ENCODE assay signal across 8 cellular contexts in genomic region chr12:113965951-113966797, GRCh38. TPM values are rescaled to one million over a fixed set of nuclear protein-coding genes. Genes with fewer than 3 reads are reported as not detected.
DNase-seq lines count a peak whose midpoint lies in the region; ATAC-seq and TF ChIP-seq lines count a peak whose summit lies in the region.

TSS of gene RBM19 (minus strand) at chr12:113966325. CDS start at chr12:113966227, 98 bp downstream.

- H3K4me1 ChIP-seq in mononuclear cell (ENCODE audit: insufficient read depth, low read length), result peaks cover 27% of the 10 kb centered on the region

- H3K9me3 ChIP-seq in mononuclear cell (ENCODE audit: low read depth, low read length), result no peaks in the 10 kb centered on the region

- ATAC-seq in GM21576 (IDR thresholded peaks at IDR 0.05; ENCODE audit: unreplicated experiment), result peak; percentile 94

- H3K27me3 ChIP-seq in mononuclear cell (ENCODE audit: insufficient read depth, low read length), result no peaks in the 10 kb centered on the region

- H3K4me3 ChIP-seq in epithelial cell of esophagus (ENCODE audit: low read length) (peak within 1 kb of the TSS; percentile 98), mononuclear cell (ENCODE audit: low read length) (peak within 1 kb of the TSS; percentile 67)

- TF ChIP-seq RAD21 in Ishikawa (IDR thresholded peaks at IDR 0.05; ENCODE audit: low read depth), result peak; percentile 47; the same call in 1 of the 2 replicates

- DNase-seq in DMS53 (lab: John Stamatoyannopoulos, UW) (peak; percentile 100), OCI-M2 (lab: John Stamatoyannopoulos, UW; ENCODE audit: unreplicated experiment) (peak; percentile 51), activated T-cell treated with anti-CD3 and anti-CD28 coated beads for 4 hours (peak; percentile 97), epithelial cell of esophagus (ENCODE audit: low read depth) (peak; percentile 98)
- DNase-seq in stimulated activated CD8-positive, alpha-beta memory T cell treated with anti-CD3 and anti-CD28 coated beads, Interleukin-4, amount 100 ng/mL, for 1 hour (ENCODE audit: low read depth in 2 of 2, low spot score in 1 of 2), result peak; percentile 91 to 96

- peak; percentile 78 for TF ChIP-seq CTCF in epithelial cell of esophagus (IDR thresholded peaks at IDR 0.05; ENCODE audit: insufficient read depth, low read depth, low read length, missing control alignments)

- TF ChIP-seq EP300 in Ishikawa (IDR thresholded peaks at IDR 0.05; ENCODE audit: borderline replicate concordance), result peak; percentile 27; the same call in 1 of the 2 replicates

TF ChIP-seq in Ishikawa, 13 proteins besides CTCF, POLR2A, EP300 and RAD21:
- no peak for TF ChIP-seq FOXM1 (IDR thresholded peaks at IDR 0.05; ENCODE audit: borderline replicate concordance, low read depth)
- no peak for TF ChIP-seq CREB1 (IDR thresholded peaks at IDR 0.05; ENCODE audit: low read depth)
- TF ChIP-seq TCF12 (IDR thresholded peaks at IDR 0.05; ENCODE audit: low read depth), result peak; percentile 58; the same call in 1 of the 2 replicates
- TF ChIP-seq USF1 (IDR thresholded peaks at IDR 0.05), result peak; percentile 99
- TF ChIP-seq TAF1 (IDR thresholded peaks at IDR 0.05; ENCODE audit: low read depth), result peak; percentile 71
- no peak for TF ChIP-seq ZBTB7A (IDR thresholded peaks at IDR 0.05; ENCODE audit: low read depth)
- TF ChIP-seq, protein P1, sequence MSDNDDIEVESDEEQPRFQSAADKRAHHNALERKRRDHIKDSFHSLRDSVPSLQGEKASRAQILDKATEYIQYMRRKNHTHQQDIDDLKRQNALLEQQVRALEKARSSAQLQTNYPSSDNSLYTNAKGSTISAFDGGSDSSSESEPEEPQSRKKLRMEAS (IDR thresholded peaks at IDR 0.05), result peak; percentile 96
- TF ChIP-seq CEBPB (IDR thresholded peaks at IDR 0.05), result no peak
- TF ChIP-seq YY1 (IDR thresholded peaks at IDR 0.05; ENCODE audit: low read depth), result peak; percentile 99
- TF ChIP-seq NFIC (IDR thresholded peaks at IDR 0.05), result peak; percentile 32; the same call in 1 of the 2 replicates
- peak; percentile 41; the same call in 1 of the 2 replicates for TF ChIP-seq EGR1 (IDR thresholded peaks at IDR 0.05)
- peak; percentile 4; the same call in 1 of the 2 replicates for TF ChIP-seq TEAD4 (IDR thresholded peaks at IDR 0.05)
- TF ChIP-seq, protein P2, sequence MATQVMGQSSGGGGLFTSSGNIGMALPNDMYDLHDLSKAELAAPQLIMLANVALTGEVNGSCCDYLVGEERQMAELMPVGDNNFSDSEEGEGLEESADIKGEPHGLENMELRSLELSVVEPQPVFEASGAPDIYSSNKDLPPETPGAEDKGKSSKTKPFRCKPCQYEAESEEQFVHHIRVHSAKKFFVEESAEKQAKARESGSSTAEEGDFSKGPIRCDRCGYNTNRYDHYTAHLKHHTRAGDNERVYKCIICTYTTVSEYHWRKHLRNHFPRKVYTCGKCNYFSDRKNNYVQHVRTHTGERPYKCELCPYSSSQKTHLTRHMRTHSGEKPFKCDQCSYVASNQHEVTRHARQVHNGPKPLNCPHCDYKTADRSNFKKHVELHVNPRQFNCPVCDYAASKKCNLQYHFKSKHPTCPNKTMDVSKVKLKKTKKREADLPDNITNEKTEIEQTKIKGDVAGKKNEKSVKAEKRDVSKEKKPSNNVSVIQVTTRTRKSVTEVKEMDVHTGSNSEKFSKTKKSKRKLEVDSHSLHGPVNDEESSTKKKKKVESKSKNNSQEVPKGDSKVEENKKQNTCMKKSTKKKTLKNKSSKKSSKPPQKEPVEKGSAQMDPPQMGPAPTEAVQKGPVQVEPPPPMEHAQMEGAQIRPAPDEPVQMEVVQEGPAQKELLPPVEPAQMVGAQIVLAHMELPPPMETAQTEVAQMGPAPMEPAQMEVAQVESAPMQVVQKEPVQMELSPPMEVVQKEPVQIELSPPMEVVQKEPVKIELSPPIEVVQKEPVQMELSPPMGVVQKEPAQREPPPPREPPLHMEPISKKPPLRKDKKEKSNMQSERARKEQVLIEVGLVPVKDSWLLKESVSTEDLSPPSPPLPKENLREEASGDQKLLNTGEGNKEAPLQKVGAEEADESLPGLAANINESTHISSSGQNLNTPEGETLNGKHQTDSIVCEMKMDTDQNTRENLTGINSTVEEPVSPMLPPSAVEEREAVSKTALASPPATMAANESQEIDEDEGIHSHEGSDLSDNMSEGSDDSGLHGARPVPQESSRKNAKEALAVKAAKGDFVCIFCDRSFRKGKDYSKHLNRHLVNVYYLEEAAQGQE (IDR thresholded peaks at IDR 0.05; ENCODE audit: low read depth), result no peak

RNA-seq across cellular contexts. Expression of gene RBM19, which starts in this region (rescaled TPM):
- total RNA-seq in mononuclear cell, result 33.8 TPM

Comparison
In these comparisons a context has a peak if more than half of its experiments do, and no peak if none do; other contexts are left out.
1. Peak in every context shown above with its lines: DNase-seq, ATAC-seq and H3K4me3 ChIP-seq.